14 cellular contexts compared by ENCODE assay signal in the genomic region with DNA sequence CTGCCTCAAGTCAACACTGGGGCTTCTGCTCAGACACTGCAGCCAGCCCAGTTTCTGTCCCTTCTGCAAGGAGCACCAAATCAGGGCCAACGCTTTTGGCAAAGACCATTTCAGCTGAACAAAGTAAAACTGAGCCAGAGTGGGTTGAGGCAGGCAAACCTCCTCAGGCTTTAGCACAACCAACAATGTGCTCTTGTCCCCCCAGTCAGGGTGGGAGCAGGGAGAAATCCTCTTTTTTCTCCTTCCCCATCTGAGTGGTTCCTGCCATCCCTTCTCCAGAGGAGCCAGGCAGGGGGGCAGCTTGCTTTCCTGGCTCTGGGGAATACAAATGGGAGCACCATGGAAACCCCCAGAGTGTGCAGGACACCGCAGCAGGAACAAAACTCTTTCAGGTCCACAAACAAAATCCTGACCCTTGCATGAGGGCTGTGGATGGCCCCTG. TPM values are rescaled to one million over a fixed set of nuclear protein-coding genes. Genes with fewer than 3 reads are reported as not detected.
A peak's percentile ranks its signal among the peaks of the same experiment; 100 is the strongest.
DNase-seq lines count a peak whose midpoint lies in the region; ATAC-seq and TF ChIP-seq lines count a peak whose summit lies in the region.
"Had no signal": no experiment of that assay in that cellular context is flagged by ENCODE, and none has a peak within 500 bp of the region (broad histone marks: within the 10 kb centered on the region; RNA-seq: fewer than 3 reads in every experiment).

No MANE protein-coding gene starts in this region.

- no peaks in the 10 kb centered on the region for H3K9me3 ChIP-seq in CD8-positive, alpha-beta T cell (ENCODE audit: low read length)

- H3K27ac Mint-ChIP-seq in CD8-positive, alpha-beta T cell, result peak overlapping the region; percentile 85
- peak overlapping the region; percentile 76 for H3K27ac Mint-ChIP-seq in activated CD4-positive, alpha-beta memory T cell treated with anti-CD3 and anti-CD28 coated beads for 36 hours
- H3K27ac Mint-ChIP-seq: natural killer cell treated with Interleukin-12 subunit alpha and Interleukin-12 subunit beta and Interleukin-15 and Interleukin-18, amount 100 ng/mL, for 72 hours had no signal

- POLR2A ChIA-PET in CD8-positive, alpha-beta T cell (lab: Charles Lee), result interaction anchor here (0.7 to 2.4 kb wide), 4 partner anchors 8 to 23 kb away, joined by 3 to 19 read pairs (median 4); partner anchors contain the start of gene CAMK2G
- POLR2A ChIA-PET in activated CD4-positive, alpha-beta memory T cell treated with anti-CD3 and anti-CD28 coated beads for 36 hours (lab: Charles Lee), result no interaction called here

- CTCF ChIA-PET in CD8-positive, alpha-beta T cell (lab: Charles Lee), result interaction anchor here (0.6 to 10.6 kb wide), 4 partner anchors 10 to 136 kb away, joined by 3 to 115 read pairs (median 27); no protein-coding TSS in a partner anchor
- CTCF ChIA-PET in activated CD4-positive, alpha-beta memory T cell treated with anti-CD3 and anti-CD28 coated beads for 36 hours (lab: Charles Lee), result interaction anchor here (0.8 to 5.5 kb wide), 7 partner anchors 9 to 81 kb away, joined by 3 to 77 read pairs (median 3); no protein-coding TSS in a partner anchor

- peaks cover 77% of the 10 kb centered on the region for H3K4me1 Mint-ChIP-seq in CD8-positive, alpha-beta T cell (ENCODE audit: low read depth)
- peaks cover 76% of the 10 kb centered on the region for H3K4me1 Mint-ChIP-seq in activated CD4-positive, alpha-beta memory T cell treated with anti-CD3 and anti-CD28 coated beads for 36 hours (ENCODE audit: low read depth)

- ATAC-seq in CD8-positive, alpha-beta T cell, result no peak
- ATAC-seq in SK-N-SH treated with all-trans-retinoic acid at 6 μM for 48 hours, result no peak
- no peak for ATAC-seq in HG03342 (IDR thresholded peaks at IDR 0.05; ENCODE audit: unreplicated experiment)
- ATAC-seq: left ventricle myocardium superior had no signal

- DNase-seq in CD8-positive, alpha-beta T cell, result no peak
- DNase-seq in activated CD4-positive, alpha-beta memory T cell treated with anti-CD3 and anti-CD28 coated beads for 36 hours, result no peak
- DNase-seq in dorsolateral prefrontal cortex, result peak in 3 of 10 donors; percentile 47 to 60 (median 60)
- peak; percentile 70 for DNase-seq in pons (ENCODE audit: low spot score)
- DNase-seq in mesenteric fat pad (ENCODE audit: low spot score), result no peak
- DNase-seq in NCI-H82 (lab: John Stamatoyannopoulos, UW), result no peak
- DNase-seq: left ventricle myocardium superior, NCI-H2029, NCI-H526 treated with DMSO at 0.1 percent for 48 hours had no signal

- intact Hi-C loops in CD8-positive, alpha-beta T cell (cut with DNase I, micrococcal nuclease), result no loop called here
- intact Hi-C loops in activated CD4-positive, alpha-beta memory T cell treated with anti-CD3 and anti-CD28 coated beads for 36 hours (cut with micrococcal nuclease), result no loop called here
- intact Hi-C loops in dorsolateral prefrontal cortex (cut with DNase I), result no loop called here

- peaks cover 22% of the 10 kb centered on the region for H3K36me3 ChIP-seq in CD8-positive, alpha-beta T cell (ENCODE audit: insufficient read depth, low read length)

- H3K27me3 ChIP-seq in CD8-positive, alpha-beta T cell (ENCODE audit: insufficient read depth, low read length), result no peaks in the 10 kb centered on the region
- H3K27me3 ChIP-seq in dorsolateral prefrontal cortex, result no peaks in the 10 kb centered on the region

- no peaks in the 10 kb centered on the region for H3K27me3 Mint-ChIP-seq in CD8-positive, alpha-beta T cell (ENCODE audit: low read depth)
- no peaks in the 10 kb centered on the region for H3K27me3 Mint-ChIP-seq in activated CD4-positive, alpha-beta memory T cell treated with anti-CD3 and anti-CD28 coated beads for 36 hours
- H3K27me3 Mint-ChIP-seq: natural killer cell treated with Interleukin-12 subunit alpha and Interleukin-12 subunit beta and Interleukin-15 and Interleukin-18, amount 100 ng/mL, for 72 hours had no signal

- peaks cover 81% of the 10 kb centered on the region for H3K4me1 ChIP-seq in CD8-positive, alpha-beta T cell (ENCODE audit: insufficient read depth, low read length)

- no peak overlapping the region for H3K4me3 Mint-ChIP-seq in CD8-positive, alpha-beta T cell
- no peak overlapping the region for H3K4me3 Mint-ChIP-seq in activated CD4-positive, alpha-beta memory T cell treated with anti-CD3 and anti-CD28 coated beads for 36 hours
- H3K4me3 Mint-ChIP-seq: activated T-cell treated with anti-CD3 and anti-CD28 coated beads, Interleukin-2, amount 50 U/mL, for 4 hours; natural killer cell treated with Interleukin-12 subunit alpha and Interleukin-12 subunit beta and Interleukin-15 and Interleukin-18, amount 100 ng/mL, for 72 hours had no signal

- no peak overlapping the region for H3K27ac ChIP-seq in CD8-positive, alpha-beta T cell (ENCODE audit: low read depth, low read length)
- peak overlapping the region in 54 of 59 donors; percentile 11 to 90 (median 76) for H3K27ac ChIP-seq in dorsolateral prefrontal cortex
- H3K27ac ChIP-seq: C4-2B had no signal

- H3K36me3 Mint-ChIP-seq in CD8-positive, alpha-beta T cell, result peaks cover 82% of the 10 kb centered on the region
- peaks cover 12% of the 10 kb centered on the region for H3K36me3 Mint-ChIP-seq in activated CD4-positive, alpha-beta memory T cell treated with anti-CD3 and anti-CD28 coated beads for 36 hours

- TF ChIP-seq CTCF in CD8-positive, alpha-beta T cell (IDR thresholded peaks at IDR 0.05), result no peak
- TF ChIP-seq CTCF in dorsolateral prefrontal cortex (IDR thresholded peaks at IDR 0.05 in 54 of 56, conservative IDR thresholded peaks at IDR 0.05 in 2 of 56; ENCODE audit: low read depth in 1 of 56, partially characterized antibody in 56 of 56), result no peak

- H3K9me3 Mint-ChIP-seq in CD8-positive, alpha-beta T cell, result no peaks in the 10 kb centered on the region
- no peaks in the 10 kb centered on the region for H3K9me3 Mint-ChIP-seq in activated CD4-positive, alpha-beta memory T cell treated with anti-CD3 and anti-CD28 coated beads for 36 hours
- H3K9me3 Mint-ChIP-seq: activated T-cell treated with anti-CD3 and anti-CD28 coated beads, Interleukin-2, amount 50 U/mL, for 4 hours; natural killer cell treated with Interleukin-12 subunit alpha and Interleukin-12 subunit beta and Interleukin-15 and Interleukin-18, amount 100 ng/mL, for 72 hours had no signal

- H3K4me3 ChIP-seq in CD8-positive, alpha-beta T cell (ENCODE audit: low read depth, low read length), result no peak overlapping the region
- H3K4me3 ChIP-seq in dorsolateral prefrontal cortex, result peak overlapping the region in 1 of 59 donors; percentile 23

TF ChIP-seq in SK-N-SH treated with all-trans-retinoic acid at 6 μM for 48 hours, 23 proteins besides CTCF, POLR2A, EP300 and RAD21 (continues in another document):
- TF ChIP-seq ZC3H10 (CRISPR knock-in tag; IDR thresholded peaks at IDR 0.05), result no peak
- no peak for TF ChIP-seq ARNTL (CRISPR knock-in tag; IDR thresholded peaks at IDR 0.05; ENCODE audit: borderline replicate concordance, low read depth)
- no peak for TF ChIP-seq ZNF565 (CRISPR knock-in tag; conservative IDR thresholded peaks at IDR 0.05; ENCODE audit: low read depth)
- TF ChIP-seq TSHZ2 (CRISPR knock-in tag; IDR thresholded peaks at IDR 0.05), result no peak
- no peak for TF ChIP-seq POU6F1 (CRISPR knock-in tag; IDR thresholded peaks at IDR 0.05; ENCODE audit: borderline replicate concordance, low read depth)

RNA-seq across cellular contexts. Expression of gene CAMK2G, which starts 14.3 kb away (rescaled TPM):
- total RNA-seq in CD8-positive, alpha-beta T cell, result 10 to 100 TPM; 28.4 to 28.9 TPM
- total RNA-seq in activated CD4-positive, alpha-beta memory T cell treated with anti-CD3 and anti-CD28 coated beads for 36 hours, result 10 to 100 TPM; 20.8 to 21.5 TPM
- total RNA-seq in dorsolateral prefrontal cortex, result 100 to 1,000 TPM; 132 to 380 (median 250) TPM
- 24.2 TPM for total RNA-seq in mesenteric fat pad

RNA-seq across cellular contexts. Expression of gene NDST2, which starts 48.7 kb away (rescaled TPM):
- 100 to 1,000 TPM; 152 to 154 TPM for total RNA-seq in CD8-positive, alpha-beta T cell
- 10 to 100 TPM; 57.5 to 62.1 TPM for total RNA-seq in activated CD4-positive, alpha-beta memory T cell treated with anti-CD3 and anti-CD28 coated beads for 36 hours
- total RNA-seq in dorsolateral prefrontal cortex (10 to 100 TPM; 22.9 to 57.3 (median 34.5) TPM), mesenteric fat pad (41.6 TPM)

RNA-seq across cellular contexts. Expression of gene PLAU, which starts 50.9 kb away (rescaled TPM):
- total RNA-seq in CD8-positive, alpha-beta T cell, result under 1 TPM in 1 of 2 experiments, not detected in 1; 0.11 TPM
- total RNA-seq in activated CD4-positive, alpha-beta memory T cell treated with anti-CD3 and anti-CD28 coated beads for 36 hours, result under 1 TPM; 0.45 to 0.73 TPM
- 1 to 10 TPM in 88 of 120 experiments, under 1 TPM in 31, not detected in 1; 0.37 to 7.2 (median 1.4) TPM for total RNA-seq in dorsolateral prefrontal cortex
- 64.7 TPM for total RNA-seq in mesenteric fat pad
- total RNA-seq: natural killer cell treated with Interleukin-12 subunit alpha and Interleukin-12 subunit beta and Interleukin-15 and Interleukin-18, amount 100 ng/mL, for 72 hours had no signal
